ENCODE assay signal across 10 cellular contexts in the genomic region with DNA sequence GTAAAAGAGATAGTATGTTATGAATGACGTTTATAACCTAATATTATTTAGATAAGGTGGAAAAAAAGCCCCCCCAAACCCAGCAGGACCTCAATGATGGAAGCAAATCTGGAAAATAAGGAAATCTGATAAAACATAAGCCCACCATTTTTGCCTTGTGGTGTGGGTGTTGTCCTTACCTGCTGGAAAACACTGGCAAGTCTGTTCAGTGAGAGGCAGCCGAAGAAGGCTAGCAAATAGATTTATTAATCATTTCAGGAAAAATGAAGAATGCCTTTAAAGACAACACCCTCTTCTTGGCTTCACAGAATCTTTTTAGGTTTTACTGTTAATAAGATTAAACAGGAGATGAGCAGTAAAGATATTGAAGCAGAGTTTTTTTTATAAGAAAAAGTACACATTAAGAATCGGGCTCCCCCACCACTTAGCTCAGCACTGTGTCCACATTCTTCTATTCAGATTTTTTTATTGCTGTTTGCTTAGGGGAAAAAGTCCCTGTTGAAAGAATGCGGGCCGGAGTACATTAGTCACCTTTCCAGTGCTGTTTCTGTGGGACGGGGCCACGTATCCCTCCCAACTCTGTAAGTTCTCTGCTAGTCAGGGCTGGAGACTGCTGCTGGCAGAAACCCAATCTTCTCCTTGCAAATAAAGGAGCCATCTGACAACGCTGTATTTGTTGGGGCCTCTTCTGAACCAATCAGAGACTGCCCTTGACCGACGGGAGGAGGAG.
DNase-seq lines count a peak whose midpoint lies in the region; ATAC-seq and TF ChIP-seq lines count a peak whose summit lies in the region.
"Had no signal": no experiment of that assay in that cellular context is flagged by ENCODE, and none has a peak within 500 bp of the region (broad histone marks: within the 10 kb centered on the region; RNA-seq: fewer than 3 reads in every experiment).

No MANE protein-coding gene starts in this region.

- peaks cover 16% of the 10 kb centered on the region for H3K4me1 Mint-ChIP-seq in CD14-positive monocyte

- TF ChIP-seq CTCF in epithelial cell of proximal tubule (conservative IDR thresholded peaks at IDR 0.05; ENCODE audit: low read depth, low read length) (no peak), CD14-positive monocyte (IDR thresholded peaks at IDR 0.05) (no peak)

- H3K4me3 Mint-ChIP-seq in CD14-positive monocyte = no peak overlapping the region
- H3K4me3 Mint-ChIP-seq: brain; T-helper 1 cell treated with Interleukin-12 subunit alpha and Interleukin-12 subunit beta and Interleukin-4 antibody, amounts not matched to agents 30 μg/mL and 1 μg/mL, for 36 hours had no signal

- H3K4me3 ChIP-seq in epithelial cell of proximal tubule (ENCODE audit: low read depth, low read length) = no peak overlapping the region

- peaks cover 4 to 6% (median 4%) of the 10 kb centered on the region in 3 donors for H3K27me3 Mint-ChIP-seq in CD14-positive monocyte (ENCODE audit: low read depth in 3 of 3)

- peaks cover 0 to 5% (median 0%) of the 10 kb centered on the region in 7 donors for H3K9me3 Mint-ChIP-seq in CD14-positive monocyte
- H3K9me3 Mint-ChIP-seq: brain; T-helper 1 cell treated with Interleukin-12 subunit alpha and Interleukin-12 subunit beta and Interleukin-4 antibody, amounts not matched to agents 30 μg/mL and 1 μg/mL, for 36 hours had no signal

- intact Hi-C loops in CD14-positive monocyte (cut with micrococcal nuclease) (no loop called here), posterior vena cava (cut with DNase I) (no loop called here)

- no peak for ATAC-seq in HG02981 (IDR thresholded peaks at IDR 0.05; ENCODE audit: unreplicated experiment)

- H3K36me3 Mint-ChIP-seq in CD14-positive monocyte = no peaks in the 10 kb centered on the region
- H3K36me3 Mint-ChIP-seq: brain had no signal

- DNase-seq in DMS53 (lab: John Stamatoyannopoulos, UW) (peak; percentile 94), NCI-H460 (ENCODE audit: extremely low read depth, low read depth) (peak; percentile 86), epithelial cell of proximal tubule (ENCODE audit: low read depth) (peak; percentile 76), pons (ENCODE audit: low spot score) (peak; percentile 26), CD14-positive monocyte (ENCODE audit: low spot score) (no peak), NCI-H1048 (lab: John Stamatoyannopoulos, UW) (no peak), posterior vena cava (ENCODE audit: low spot score) (no peak)

- H3K27ac Mint-ChIP-seq in CD14-positive monocyte = no peak overlapping the region
- H3K27ac Mint-ChIP-seq: brain; T-helper 1 cell treated with Interleukin-12 subunit alpha and Interleukin-12 subunit beta and Interleukin-4 antibody, amounts not matched to agents 30 μg/mL and 1 μg/mL, for 36 hours had no signal

Comparison
In these comparisons a context has a peak if more than half of its experiments do, and no peak if none do; other contexts are left out.
1. DNase-seq: peak in DMS53 (single experiment), NCI-H460 (single experiment), epithelial cell of proximal tubule (single experiment) and pons (single experiment); none in CD14-positive monocyte (single experiment), NCI-H1048 (single experiment) and posterior vena cava (single experiment).